In the genomic region with DNA sequence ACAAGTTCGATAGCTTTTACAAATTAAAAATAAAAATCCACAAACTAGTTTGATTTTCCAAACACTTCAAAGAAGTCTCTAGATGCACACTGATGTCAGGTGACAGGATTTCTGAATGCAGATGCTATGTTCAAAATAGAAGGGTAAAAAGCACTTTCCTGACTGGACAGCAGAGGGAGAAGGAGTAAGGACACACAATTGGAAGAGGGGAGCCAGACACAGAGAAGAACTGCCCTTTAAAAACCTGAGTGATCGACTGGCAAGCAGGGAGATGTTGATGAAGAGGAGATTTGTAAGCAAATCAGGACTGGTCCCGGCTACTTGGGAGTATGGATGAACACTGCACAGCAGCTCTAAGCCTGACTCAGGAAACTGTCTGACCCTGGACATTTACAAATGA, we compare ENCODE assay signal across 9 cellular contexts.
A peak's percentile ranks its signal among the peaks of the same experiment; 100 is the strongest.
DNase-seq lines count a peak whose midpoint lies in the region; ATAC-seq, FAIRE-seq and TF ChIP-seq lines count a peak whose summit lies in the region.
"Had no signal": no experiment of that assay in that cellular context is flagged by ENCODE, and none has a peak within 500 bp of the region (broad histone marks: within the 10 kb centered on the region; RNA-seq: fewer than 3 reads in every experiment).

No MANE protein-coding gene starts in this region.

- H3K27me3 ChIP-seq in heart right ventricle (no peaks in the 10 kb centered on the region), upper lobe of right lung (no peaks in the 10 kb centered on the region)

- peak; percentile 46 for FAIRE-seq in TTC549 (lab: Jason Lieb, UNC)
- FAIRE-seq: GM19239 had no signal

- intact Hi-C loops in heart right ventricle (cut with DNase I) (loop anchor here in 1 of 10 donors (1.0 kb wide), 1 partner anchor 306 kb away; no protein-coding TSS in a partner anchor), Right ventricle myocardium inferior (cut with DNase I) (no loop called here), left ventricle myocardium superior (cut with micrococcal nuclease) (no loop called here), upper lobe of right lung (cut with DNase I) (no loop called here)

- H3K4me3 ChIP-seq in heart right ventricle (no peak overlapping the region), upper lobe of right lung (no peak overlapping the region)

- peaks cover 0 to 51% (median 10%) of the 10 kb centered on the region in 9 donors for H3K36me3 ChIP-seq in heart right ventricle
- peaks cover 19% of the 10 kb centered on the region for H3K36me3 ChIP-seq in upper lobe of right lung

- DNase-seq in heart right ventricle (no peak), Right ventricle myocardium inferior (ENCODE audit: missing footprints) (no peak), left ventricle myocardium superior (no peak), upper lobe of right lung (no peak), anterior cingulate cortex (lab: John Stamatoyannopoulos, UW) (no peak)
- no peak for DNase-seq in central memory CD4-positive, alpha-beta T cell

- WGBS in heart right ventricle, 2 donors = 68 to 73% methylated on average over 3 of the region's 3 CpGs

- peak in 2 of 8 donors; percentile 35 to 51 for ATAC-seq in heart right ventricle
- ATAC-seq in Right ventricle myocardium inferior = no peak
- peak; percentile 50 for ATAC-seq in left ventricle myocardium superior
- ATAC-seq in upper lobe of right lung = no peak
- no peak for ATAC-seq in HG03139 (IDR thresholded peaks at IDR 0.05; ENCODE audit: unreplicated experiment)

- H3K27ac ChIP-seq in heart right ventricle = no peak overlapping the region
- no peak overlapping the region for H3K27ac ChIP-seq in upper lobe of right lung

- peak in 7 of 9 donors; percentile 13 to 59 (median 49) for TF ChIP-seq CTCF in heart right ventricle (IDR thresholded peaks at IDR 0.05)
- peak; percentile 11 for TF ChIP-seq CTCF in upper lobe of right lung (IDR thresholded peaks at IDR 0.05)

- H3K9me3 ChIP-seq in heart right ventricle = no peaks in the 10 kb centered on the region
- no peaks in the 10 kb centered on the region for H3K9me3 ChIP-seq in upper lobe of right lung

- H3K4me1 ChIP-seq in heart right ventricle (peaks cover 0 to 15% (median 0%) of the 10 kb centered on the region in 9 donors), upper lobe of right lung (no peaks in the 10 kb centered on the region)
